Comparison of ENCODE assay signal across 1 cellular context in the genomic region with DNA sequence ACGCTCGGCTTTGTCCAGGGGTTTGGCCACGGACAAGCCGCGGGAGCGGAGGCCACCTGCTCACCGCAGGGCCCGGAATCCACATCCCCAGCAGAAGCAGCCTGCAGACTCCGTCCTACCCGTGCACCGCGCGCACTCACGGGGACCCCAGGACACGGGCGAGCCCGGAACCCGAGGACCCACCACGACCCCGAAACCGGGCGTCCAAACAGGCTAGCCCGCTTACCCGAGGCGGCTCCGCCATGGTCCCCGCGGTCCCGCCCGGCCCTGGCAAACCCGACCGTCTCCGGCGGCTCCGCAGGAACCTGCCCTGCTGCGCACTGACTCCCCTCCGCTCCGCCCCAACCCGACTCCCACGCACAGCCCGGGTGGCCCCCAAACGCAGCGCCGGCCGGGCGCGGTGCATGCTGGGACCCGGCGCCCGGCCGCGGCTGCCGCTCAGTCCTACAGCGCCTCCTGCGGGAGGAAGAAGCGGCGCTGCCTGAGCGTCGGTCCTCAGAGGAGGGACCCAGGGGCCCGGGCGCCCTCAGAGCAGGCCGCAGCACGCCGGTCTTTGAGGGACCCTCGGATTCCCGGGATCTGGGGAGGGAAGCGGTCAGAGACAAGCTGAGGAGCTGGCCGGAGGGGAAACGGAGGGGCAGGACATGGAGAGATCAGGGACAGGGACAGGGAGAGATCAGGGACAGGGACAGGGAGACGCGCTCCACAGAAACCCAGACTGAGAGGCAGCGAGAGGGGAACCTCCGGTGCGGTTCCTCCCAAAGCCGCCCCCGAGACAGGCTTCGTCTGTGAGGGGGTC.
TF ChIP-seq lines count a peak whose summit lies in the region.

TSS of gene ZNF786 (minus strand) at position 322 of the 799 bp plus-strand sequence. CDS start at position 244, 78 bp downstream.

TF ChIP-seq in HepG2, 621 proteins besides CTCF, POLR2A, EP300 and RAD21 (continued from another document and continues in another):
- TF ChIP-seq ZBTB40 (IDR thresholded peaks at IDR 0.05) = no peak
- TF ChIP-seq ZBTB40 (CRISPR knock-in tag; IDR thresholded peaks at IDR 0.05) = peak; percentile 49; the same call in 1 of the 2 replicates
- TF ChIP-seq ZNF557 (CRISPR knock-in tag; IDR thresholded peaks at IDR 0.05) = no peak
- TF ChIP-seq SSRP1 (CRISPR knock-in tag; IDR thresholded peaks at IDR 0.05) = no peak
- peak; percentile 50; the same call in 1 of the 2 replicates for TF ChIP-seq ZNF589 (CRISPR knock-in tag; conservative IDR thresholded peaks at IDR 0.05)
- peak; percentile 77 for TF ChIP-seq YY1 (IDR thresholded peaks at IDR 0.05; ENCODE audit: insufficient read depth, insufficient replicate concordance, low read depth, low read length)
- peak; percentile 77 for TF ChIP-seq PATZ1 (CRISPR knock-in tag; IDR thresholded peaks at IDR 0.05)
- TF ChIP-seq ZNF251 (CRISPR knock-in tag; IDR thresholded peaks at IDR 0.05) = no peak
- TF ChIP-seq FOXA3 (CRISPR knock-in tag; IDR thresholded peaks at IDR 0.05) = peak; percentile 26; the same call in 1 of the 2 replicates
- TF ChIP-seq ZNF800 (CRISPR knock-in tag; IDR thresholded peaks at IDR 0.05) = peak; percentile 26; the same call in 1 of the 2 replicates
- TF ChIP-seq ZNF788 (CRISPR knock-in tag; IDR thresholded peaks at IDR 0.05; ENCODE audit: borderline replicate concordance) = no peak
- TF ChIP-seq ZNF225 (CRISPR knock-in tag; IDR thresholded peaks at IDR 0.05) = peak; percentile 15; the same call in 1 of the 2 replicates
- TF ChIP-seq MEIS2 (CRISPR knock-in tag; IDR thresholded peaks at IDR 0.05) = no peak
- TF ChIP-seq ZNF282 (IDR thresholded peaks at IDR 0.05; ENCODE audit: partially characterized antibody) = no peak
- no peak for TF ChIP-seq TBX3 (IDR thresholded peaks at IDR 0.05; ENCODE audit: borderline replicate concordance)
- peak; percentile 91 for TF ChIP-seq ZNF543 (CRISPR knock-in tag; IDR thresholded peaks at IDR 0.05)
- TF ChIP-seq LCORL (IDR thresholded peaks at IDR 0.05) = no peak
- TF ChIP-seq LCORL (CRISPR knock-in tag; IDR thresholded peaks at IDR 0.05) = peak; percentile 82
- TF ChIP-seq GATAD1 (CRISPR knock-in tag; IDR thresholded peaks at IDR 0.05) = peak; percentile 83
- peak; percentile 91; the same call in 1 of the 2 replicates for TF ChIP-seq SAFB2 (CRISPR knock-in tag; IDR thresholded peaks at IDR 0.05; ENCODE audit: borderline replicate concordance, low read depth)
- no peak; the same call in 1 of the 2 replicates for TF ChIP-seq SIX4 (CRISPR knock-in tag; IDR thresholded peaks at IDR 0.05)
- 0 out of 2 replicates have a peak, but pooled peaks have one; percentile 54 for TF ChIP-seq ZNF670 (CRISPR knock-in tag; IDR thresholded peaks at IDR 0.05; ENCODE audit: borderline replicate concordance)
- TF ChIP-seq ZNF274 (CRISPR knock-in tag; IDR thresholded peaks at IDR 0.05) = peak; percentile 66; the same call in 1 of the 2 replicates
- TF ChIP-seq ZSCAN12 (CRISPR knock-in tag; IDR thresholded peaks at IDR 0.05) = peak; percentile 79; the same call in 1 of the 2 replicates
- TF ChIP-seq ZNF280D (CRISPR knock-in tag; IDR thresholded peaks at IDR 0.05) = peak; percentile 81; the same call in 1 of the 2 replicates
- TF ChIP-seq NFIC (IDR thresholded peaks at IDR 0.05; ENCODE audit: low read length) = no peak
- TF ChIP-seq ZNF207 (IDR thresholded peaks at IDR 0.05; ENCODE audit: borderline replicate concordance) = no peak
- TF ChIP-seq FOXO4 (CRISPR knock-in tag; conservative IDR thresholded peaks at IDR 0.05) = 0 out of 2 replicates have a peak, but pooled peaks have one; percentile 36
- TF ChIP-seq, protein P1, sequence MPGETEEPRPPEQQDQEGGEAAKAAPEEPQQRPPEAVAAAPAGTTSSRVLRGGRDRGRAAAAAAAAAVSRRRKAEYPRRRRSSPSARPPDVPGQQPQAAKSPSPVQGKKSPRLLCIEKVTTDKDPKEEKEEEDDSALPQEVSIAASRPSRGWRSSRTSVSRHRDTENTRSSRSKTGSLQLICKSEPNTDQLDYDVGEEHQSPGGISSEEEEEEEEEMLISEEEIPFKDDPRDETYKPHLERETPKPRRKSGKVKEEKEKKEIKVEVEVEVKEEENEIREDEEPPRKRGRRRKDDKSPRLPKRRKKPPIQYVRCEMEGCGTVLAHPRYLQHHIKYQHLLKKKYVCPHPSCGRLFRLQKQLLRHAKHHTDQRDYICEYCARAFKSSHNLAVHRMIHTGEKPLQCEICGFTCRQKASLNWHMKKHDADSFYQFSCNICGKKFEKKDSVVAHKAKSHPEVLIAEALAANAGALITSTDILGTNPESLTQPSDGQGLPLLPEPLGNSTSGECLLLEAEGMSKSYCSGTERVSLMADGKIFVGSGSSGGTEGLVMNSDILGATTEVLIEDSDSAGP (CRISPR knock-in tag; IDR thresholded peaks at IDR 0.05; ENCODE audit: borderline replicate concordance) = peak; percentile 91; the same call in 1 of the 2 replicates
